1 cellular context compared by ENCODE assay signal in the genomic region with DNA sequence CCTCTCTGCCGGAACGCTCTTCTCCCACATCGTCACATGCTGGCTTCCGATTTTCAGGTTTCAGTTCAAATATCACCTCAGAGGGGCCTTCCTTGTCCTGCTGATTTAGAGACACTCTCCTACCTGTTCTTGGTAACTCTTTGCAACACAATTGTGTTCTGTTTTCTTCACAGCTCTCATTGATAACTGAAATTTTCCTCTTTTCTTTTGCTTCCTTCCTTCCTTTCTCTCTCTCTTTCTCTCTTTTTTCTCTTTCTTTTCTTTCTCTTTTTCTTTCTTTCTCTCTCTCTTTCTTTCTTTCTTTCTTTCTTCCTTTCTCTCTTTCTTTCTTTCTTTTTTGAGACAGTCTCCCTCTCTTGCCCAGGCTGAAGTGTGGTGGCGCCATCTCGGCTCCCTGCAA.
TF ChIP-seq lines count a peak whose summit lies in the region.

No MANE protein-coding gene starts in this region.

TF ChIP-seq in WTC11, 78 proteins besides CTCF, POLR2A, EP300 and RAD21:
- TF ChIP-seq, protein P1, sequence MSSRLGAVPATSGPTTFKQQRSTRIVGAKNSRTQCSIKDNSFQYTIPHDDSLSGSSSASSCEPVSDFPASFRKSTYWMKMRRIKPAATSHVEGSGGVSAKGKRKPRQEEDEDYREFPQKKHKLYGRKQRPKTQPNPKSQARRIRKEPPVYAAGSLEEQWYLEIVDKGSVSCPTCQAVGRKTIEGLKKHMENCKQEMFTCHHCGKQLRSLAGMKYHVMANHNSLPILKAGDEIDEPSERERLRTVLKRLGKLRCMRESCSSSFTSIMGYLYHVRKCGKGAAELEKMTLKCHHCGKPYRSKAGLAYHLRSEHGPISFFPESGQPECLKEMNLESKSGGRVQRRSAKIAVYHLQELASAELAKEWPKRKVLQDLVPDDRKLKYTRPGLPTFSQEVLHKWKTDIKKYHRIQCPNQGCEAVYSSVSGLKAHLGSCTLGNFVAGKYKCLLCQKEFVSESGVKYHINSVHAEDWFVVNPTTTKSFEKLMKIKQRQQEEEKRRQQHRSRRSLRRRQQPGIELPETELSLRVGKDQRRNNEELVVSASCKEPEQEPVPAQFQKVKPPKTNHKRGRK (CRISPR knock-in tag; IDR thresholded peaks at IDR 0.05; ENCODE audit: borderline replicate concordance), result peak; percentile 88; the same call in 1 of the 2 replicates
- TF ChIP-seq, protein P2, sequence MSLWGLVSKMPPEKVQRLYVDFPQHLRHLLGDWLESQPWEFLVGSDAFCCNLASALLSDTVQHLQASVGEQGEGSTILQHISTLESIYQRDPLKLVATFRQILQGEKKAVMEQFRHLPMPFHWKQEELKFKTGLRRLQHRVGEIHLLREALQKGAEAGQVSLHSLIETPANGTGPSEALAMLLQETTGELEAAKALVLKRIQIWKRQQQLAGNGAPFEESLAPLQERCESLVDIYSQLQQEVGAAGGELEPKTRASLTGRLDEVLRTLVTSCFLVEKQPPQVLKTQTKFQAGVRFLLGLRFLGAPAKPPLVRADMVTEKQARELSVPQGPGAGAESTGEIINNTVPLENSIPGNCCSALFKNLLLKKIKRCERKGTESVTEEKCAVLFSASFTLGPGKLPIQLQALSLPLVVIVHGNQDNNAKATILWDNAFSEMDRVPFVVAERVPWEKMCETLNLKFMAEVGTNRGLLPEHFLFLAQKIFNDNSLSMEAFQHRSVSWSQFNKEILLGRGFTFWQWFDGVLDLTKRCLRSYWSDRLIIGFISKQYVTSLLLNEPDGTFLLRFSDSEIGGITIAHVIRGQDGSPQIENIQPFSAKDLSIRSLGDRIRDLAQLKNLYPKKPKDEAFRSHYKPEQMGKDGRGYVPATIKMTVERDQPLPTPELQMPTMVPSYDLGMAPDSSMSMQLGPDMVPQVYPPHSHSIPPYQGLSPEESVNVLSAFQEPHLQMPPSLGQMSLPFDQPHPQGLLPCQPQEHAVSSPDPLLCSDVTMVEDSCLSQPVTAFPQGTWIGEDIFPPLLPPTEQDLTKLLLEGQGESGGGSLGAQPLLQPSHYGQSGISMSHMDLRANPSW (CRISPR knock-in tag; conservative IDR thresholded peaks at IDR 0.05; ENCODE audit: low read depth), result no peak
TF ChIP-seq in WTC11: peak in this region for 1.
